Comparison of ENCODE assay signal across 8 cellular contexts in the genomic region with DNA sequence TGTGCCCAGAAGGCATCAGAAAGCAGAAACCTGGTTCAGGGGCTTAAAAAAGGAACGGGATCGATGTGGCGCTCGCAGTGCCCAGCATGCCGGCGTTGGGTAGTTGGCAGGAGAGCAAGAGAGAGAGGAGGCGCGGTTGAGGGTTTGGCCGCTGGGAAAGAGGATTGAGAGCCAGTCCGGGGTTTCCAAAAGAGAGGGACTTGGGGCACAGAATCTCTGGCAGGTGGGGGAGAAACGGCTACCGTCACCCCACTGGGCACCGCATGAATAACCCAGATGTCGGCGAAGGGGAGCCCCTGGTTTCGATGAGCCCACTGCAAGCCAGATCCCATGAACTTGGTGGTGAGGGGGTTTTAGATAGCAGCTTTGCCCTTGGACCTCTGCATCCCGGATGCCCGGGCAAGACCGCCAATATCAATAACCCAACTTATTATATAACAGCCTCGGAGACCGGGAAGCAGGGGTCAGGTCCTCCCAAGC.
A peak's percentile ranks its signal among the peaks of the same experiment; 100 is the strongest.
DNase-seq lines count a peak whose midpoint lies in the region; ATAC-seq and TF ChIP-seq lines count a peak whose summit lies in the region.

No MANE protein-coding gene starts in this region.

- H3K36me3 Mint-ChIP-seq in endodermal cell (ENCODE audit: low read depth) (no peaks in the 10 kb centered on the region), nephron progenitor cell (ENCODE audit: low read depth) (no peaks in the 10 kb centered on the region)

- no TSS peak for BruUV-seq in Panc1 (replicated peaks; lab: Mats Ljungman, UMichigan)

- H3K4me1 Mint-ChIP-seq in endodermal cell = peaks cover 38% of the 10 kb centered on the region
- H3K4me1 Mint-ChIP-seq in nephron progenitor cell = peaks cover 62% of the 10 kb centered on the region

- no peaks in the 10 kb centered on the region for H3K9me3 Mint-ChIP-seq in endodermal cell
- H3K9me3 Mint-ChIP-seq in nephron progenitor cell = no peaks in the 10 kb centered on the region

- in situ Hi-C loops in Panc1 (cut with HindIII; ENCODE audit: low pct_unique_long_range_greater_than_20kb, low sequenced_read_pairs) = no loop called here

- 16 to 22% methylated on average over 5 to 21 of the region's 21 CpGs for WGBS in endodermal cell (ENCODE audit: insufficient coverage in 1 of 2, insufficient read length in 1 of 2), 2 experiments

- H3K27ac Mint-ChIP-seq in endodermal cell (peak overlapping the region; percentile 86), nephron progenitor cell (peak overlapping the region; percentile 36)

- peak overlapping the region; percentile 89 for H3K27ac ChIP-seq in Panc1 (ENCODE audit: low read length)
- peak overlapping the region; percentile 100 for H3K27ac ChIP-seq in endodermal cell (ENCODE audit: low read depth, low read length)

- H3K4me3 Mint-ChIP-seq in endodermal cell = peak overlapping the region; percentile 65
- H3K4me3 Mint-ChIP-seq in nephron progenitor cell = peak overlapping the region; percentile 79

- no peak for TF ChIP-seq CTCF in Panc1 (IDR thresholded peaks at IDR 0.05)
- no peak for TF ChIP-seq CTCF in endodermal cell (conservative IDR thresholded peaks at IDR 0.05)
- TF ChIP-seq CTCF in nephron progenitor cell (IDR thresholded peaks at IDR 0.05) = no peak

- intact Hi-C loops in Panc1 (cut with micrococcal nuclease; ENCODE audit: unreplicated experiment) = loop anchor here (1.0 to 5.0 kb wide), 4 partner anchors 80 to 419 kb away; no protein-coding TSS in a partner anchor

- H3K27me3 Mint-ChIP-seq in endodermal cell (ENCODE audit: insufficient read depth) = peaks cover 11% of the 10 kb centered on the region
- peaks cover 26% of the 10 kb centered on the region for H3K27me3 Mint-ChIP-seq in nephron progenitor cell (ENCODE audit: low read depth, poor library complexity)

- H3K9ac ChIP-seq in endodermal cell (ENCODE audit: extremely low read depth, low read length, poor library complexity, severe bottlenecking) = peak overlapping the region; percentile 98

- CTCF ChIA-PET in Panc1 (lab: Charles Lee) = interaction anchor here (0.7 kb wide), 1 partner anchor 268 kb away, joined by 3 read pairs; no protein-coding TSS in a partner anchor

- DNase-seq in NCI-H2107 treated with DMSO at 0.1 percent for 48 hours (lab: John Stamatoyannopoulos, UW; ENCODE audit: unreplicated experiment) = peak; percentile 58
- no peak for DNase-seq in NCI-H2107 (lab: John Stamatoyannopoulos, UW)
- DNase-seq in Panc1 (ENCODE audit: low read depth, low spot score) = no peak
- peak; percentile 77 for DNase-seq in endodermal cell
- DNase-seq in nephron progenitor cell = peak; percentile 36
- DNase-seq in activated CD4-positive, CD25-positive, alpha-beta regulatory T cell (lab: John Stamatoyannopoulos, UW) = no peak
- no peak for DNase-seq in AML-193 (lab: John Stamatoyannopoulos, UW)

- H3K9me3 ChIP-seq in Panc1 (ENCODE audit: control insufficient read depth, insufficient read depth, low read depth, low read length) (no peaks in the 10 kb centered on the region), endodermal cell (ENCODE audit: control insufficient read depth, low read length) (no peaks in the 10 kb centered on the region)

- ATAC-seq in Panc1 (peak; percentile 21; the same call in 1 of the 2 replicates), HG03097 (IDR thresholded peaks at IDR 0.05; ENCODE audit: low FRiP score, unreplicated experiment) (no peak)

- peaks cover 18% of the 10 kb centered on the region for H3K4me1 ChIP-seq in Panc1 (ENCODE audit: control insufficient read depth, insufficient read depth, low read length)
- H3K4me1 ChIP-seq in endodermal cell (ENCODE audit: control insufficient read depth, insufficient read depth, low read length) = peaks cover 11% of the 10 kb centered on the region

- H3K4me3 ChIP-seq in Panc1 (ENCODE audit: low read depth in 2 of 2, low read length in 2 of 2) = peak overlapping the region; percentile 62 to 76
- H3K4me3 ChIP-seq in endodermal cell (ENCODE audit: low read length) = peak overlapping the region; percentile 64

- POLR2A ChIA-PET in Panc1 (lab: Charles Lee) = no interaction called here

- H3K36me3 ChIP-seq in Panc1 (ENCODE audit: control insufficient read depth, insufficient read depth, low read length) (no peaks in the 10 kb centered on the region), endodermal cell (ENCODE audit: control insufficient read depth, insufficient read depth, low read length) (no peaks in the 10 kb centered on the region)

- H3K27me3 ChIP-seq in Panc1 (ENCODE audit: control insufficient read depth, insufficient read depth, low read length) = no peaks in the 10 kb centered on the region
- H3K27me3 ChIP-seq in endodermal cell (ENCODE audit: control insufficient read depth, insufficient read depth, low read length, poor library complexity, severe bottlenecking) = no peaks in the 10 kb centered on the region

Comparison
In these comparisons a context has a peak if more than half of its experiments do, and no peak if none do; other contexts are left out.
1. DNase-seq: peak in NCI-H2107 treated with DMSO at 0.1 percent for 48 hours (single experiment), endodermal cell (single experiment) and nephron progenitor cell (single experiment); none in NCI-H2107 (single experiment), Panc1 (single experiment), activated CD4-positive, CD25-positive, alpha-beta regulatory T cell (0 of 4) and AML-193 (0 of 2).